ENCODE assay signal across 1 cellular context in the genomic region with DNA sequence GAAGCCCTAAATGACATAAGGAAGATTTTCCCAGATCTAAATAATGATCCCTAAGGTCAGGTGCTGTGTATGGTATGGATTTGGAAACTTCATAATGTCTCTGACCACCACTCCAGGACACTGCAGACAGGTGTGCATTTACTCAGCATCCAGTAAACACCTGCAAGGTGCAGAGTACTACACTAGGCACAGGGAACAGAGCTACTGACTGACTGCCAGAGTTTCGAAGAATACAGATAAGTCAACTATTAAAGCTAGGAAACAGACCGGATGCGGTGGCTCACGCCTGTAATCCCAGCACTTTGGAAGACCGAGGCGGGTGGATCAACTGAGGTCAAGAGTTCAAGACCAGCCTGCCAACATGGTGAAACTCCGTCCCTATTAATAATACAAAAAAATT.
TF ChIP-seq lines count a peak whose summit lies in the region.

No MANE protein-coding gene starts in this region.

TF ChIP-seq in HCT116, 20 proteins besides CTCF, POLR2A, EP300 and RAD21 (continued from another document):
- TF ChIP-seq, protein P1, sequence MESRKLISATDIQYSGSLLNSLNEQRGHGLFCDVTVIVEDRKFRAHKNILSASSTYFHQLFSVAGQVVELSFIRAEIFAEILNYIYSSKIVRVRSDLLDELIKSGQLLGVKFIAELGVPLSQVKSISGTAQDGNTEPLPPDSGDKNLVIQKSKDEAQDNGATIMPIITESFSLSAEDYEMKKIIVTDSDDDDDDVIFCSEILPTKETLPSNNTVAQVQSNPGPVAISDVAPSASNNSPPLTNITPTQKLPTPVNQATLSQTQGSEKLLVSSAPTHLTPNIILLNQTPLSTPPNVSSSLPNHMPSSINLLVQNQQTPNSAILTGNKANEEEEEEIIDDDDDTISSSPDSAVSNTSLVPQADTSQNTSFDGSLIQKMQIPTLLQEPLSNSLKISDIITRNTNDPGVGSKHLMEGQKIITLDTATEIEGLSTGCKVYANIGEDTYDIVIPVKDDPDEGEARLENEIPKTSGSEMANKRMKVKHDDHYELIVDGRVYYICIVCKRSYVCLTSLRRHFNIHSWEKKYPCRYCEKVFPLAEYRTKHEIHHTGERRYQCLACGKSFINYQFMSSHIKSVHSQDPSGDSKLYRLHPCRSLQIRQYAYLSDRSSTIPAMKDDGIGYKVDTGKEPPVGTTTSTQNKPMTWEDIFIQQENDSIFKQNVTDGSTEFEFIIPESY (IDR thresholded peaks at IDR 0.05; ENCODE audit: extremely low read depth, insufficient replicate concordance, low read length), result no peak
- no peak for TF ChIP-seq EZH2phosphoT487 (IDR thresholded peaks at IDR 0.05; ENCODE audit: borderline replicate concordance)
- TF ChIP-seq TCF7L2 (IDR thresholded peaks at IDR 0.05; ENCODE audit: borderline replicate concordance, extremely low read depth, insufficient read depth, insufficient read length), result no peak
- TF ChIP-seq ZFX (IDR thresholded peaks at IDR 0.05), result no peak
- TF ChIP-seq CEBPB (IDR thresholded peaks at IDR 0.05; ENCODE audit: low read depth), result no peak
- TF ChIP-seq POLR2AphosphoS5 (IDR thresholded peaks at IDR 0.05; ENCODE audit: low read depth, low read length), result no peak
- TF ChIP-seq JUND (IDR thresholded peaks at IDR 0.05), result no peak
